Comparison of ENCODE assay signal across 13 cellular contexts in the genomic region with DNA sequence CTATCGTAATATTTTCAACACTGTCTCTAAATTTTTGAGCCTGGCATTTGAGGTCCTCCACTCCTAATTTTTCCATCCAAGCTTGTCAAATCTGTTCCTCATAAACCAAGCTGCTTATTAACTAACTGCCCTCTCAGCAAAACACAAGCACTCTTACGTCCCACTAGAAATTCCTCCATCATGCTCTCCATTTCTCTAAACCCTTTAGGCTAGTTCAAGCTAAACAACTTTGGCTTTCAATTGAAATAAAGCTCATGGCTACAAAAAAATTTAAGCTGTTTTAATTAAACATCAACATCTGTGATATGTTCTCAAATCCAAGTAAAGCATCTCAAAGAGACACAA. TPM values are rescaled to one million over a fixed set of nuclear protein-coding genes. Genes with fewer than 3 reads are reported as not detected.
DNase-seq lines count a peak whose midpoint lies in the region; ATAC-seq, FAIRE-seq and TF ChIP-seq lines count a peak whose summit lies in the region.
"Had no signal": no experiment of that assay in that cellular context is flagged by ENCODE, and none has a peak within 500 bp of the region (broad histone marks: within the 10 kb centered on the region; RNA-seq: fewer than 3 reads in every experiment).

No MANE protein-coding gene starts in this region.

- WGBS in A549 (ENCODE audit: missing lambda C conversion rate): 35% methylated on average over 2 of the region's 2 CpGs

- DNase-seq in A549 (ENCODE audit: low read depth in 1 of 2, low spot score in 1 of 2) (no peak), memory B cell (ENCODE audit: low spot score in 2 of 2) (no peak), H54 (ENCODE audit: insufficient read length, low spot score) (no peak)
- no peak for DNase-seq in CD8-positive, alpha-beta T cell
- DNase-seq: dorsolateral prefrontal cortex, NCI-H2171, pancreas, Right ventricle myocardium superior had no signal

- no peaks in the 10 kb centered on the region for H3K9me3 ChIP-seq in A549
- no peaks in the 10 kb centered on the region for H3K9me3 ChIP-seq in CD8-positive, alpha-beta T cell (ENCODE audit: low read length)
- H3K9me3 ChIP-seq: pancreas had no signal

- H3K27ac Mint-ChIP-seq in CD8-positive, alpha-beta T cell: peak overlapping the region; percentile 85
- H3K27ac Mint-ChIP-seq in activated T-helper 17 cell treated with anti-CD3 and anti-CD28 coated beads, Interleukin-2, amount 50 U/mL, for 72 hours: peak overlapping the region; percentile 70
- peak overlapping the region; percentile 7 for H3K27ac Mint-ChIP-seq in memory B cell

- H3K4me2 ChIP-seq in A549: peak overlapping the region; percentile 61

- peak; percentile 43 for FAIRE-seq in A549 (lab: Jason Lieb, UNC)
- FAIRE-seq in H54 (lab: Jason Lieb, UNC): no peak
- FAIRE-seq: GM18507 had no signal

- peaks cover 13% of the 10 kb centered on the region for H3K4me1 Mint-ChIP-seq in CD8-positive, alpha-beta T cell (ENCODE audit: low read depth)
- peaks cover 32% of the 10 kb centered on the region for H3K4me1 Mint-ChIP-seq in activated T-helper 17 cell treated with anti-CD3 and anti-CD28 coated beads, Interleukin-2, amount 50 U/mL, for 72 hours
- peaks cover 2% of the 10 kb centered on the region for H3K4me1 Mint-ChIP-seq in memory B cell

- ATAC-seq in A549 (peak; percentile 13 to 24; a peak in 4 of 6 replicates), memory B cell (ENCODE audit: low read depth) (no peak), GM18505 (IDR thresholded peaks at IDR 0.05; ENCODE audit: unreplicated experiment) (no peak), HG02763 (IDR thresholded peaks at IDR 0.05; ENCODE audit: unreplicated experiment) (no peak), HG03378 (IDR thresholded peaks at IDR 0.05; ENCODE audit: unreplicated experiment) (no peak)
- ATAC-seq in CD8-positive, alpha-beta T cell: no peak
- ATAC-seq in activated T-helper 17 cell treated with anti-CD3 and anti-CD28 coated beads, Interleukin-2, amount 50 U/mL, for 72 hours (replicated peaks): no peak

- POLR2A ChIA-PET in A549 (lab: Yijun Ruan, JAX): interaction anchor here (1.2 kb wide), 1 partner anchor 44 kb away, joined by 4 read pairs; no protein-coding TSS in a partner anchor
- POLR2A ChIA-PET in CD8-positive, alpha-beta T cell (lab: Charles Lee): interaction anchor here (1.4 kb wide), 1 partner anchor 12 kb away, joined by 3 read pairs; no protein-coding TSS in a partner anchor

- peaks cover 70% of the 10 kb centered on the region for H3K36me3 Mint-ChIP-seq in CD8-positive, alpha-beta T cell
- H3K36me3 Mint-ChIP-seq in activated T-helper 17 cell treated with anti-CD3 and anti-CD28 coated beads, Interleukin-2, amount 50 U/mL, for 72 hours (ENCODE audit: low read depth): peaks cover 90% of the 10 kb centered on the region
- peaks cover 21% of the 10 kb centered on the region for H3K36me3 Mint-ChIP-seq in memory B cell

- H3K27me3 ChIP-seq in CD8-positive, alpha-beta T cell (ENCODE audit: insufficient read depth, low read length): no peaks in the 10 kb centered on the region
- H3K27me3 ChIP-seq: dorsolateral prefrontal cortex, pancreas had no signal

- no peak for TF ChIP-seq RAD21 in A549 (conservative IDR thresholded peaks at IDR 0.05 in 1 of 2, IDR thresholded peaks at IDR 0.05 in 1 of 2)

- no peak for TF ChIP-seq CTCF in A549 (IDR thresholded peaks at IDR 0.05)
- TF ChIP-seq CTCF in CD8-positive, alpha-beta T cell (IDR thresholded peaks at IDR 0.05): no peak

- TF ChIP-seq POLR2A in A549 (IDR thresholded peaks at IDR 0.05; ENCODE audit: low read length): no peak
- TF ChIP-seq POLR2A in H54 (IDR thresholded peaks at IDR 0.05; ENCODE audit: low read depth, low read length): no peak
- TF ChIP-seq POLR2A in GM18505 (IDR thresholded peaks at IDR 0.05; ENCODE audit: borderline replicate concordance, extremely low read depth, insufficient read depth, insufficient read length): no peak

- CTCF ChIA-PET in A549 (lab: Yijun Ruan, JAX): interaction anchor here (0.8 to 2.4 kb wide), 10 partner anchors 12 to 824 kb away, joined by 3 to 8 read pairs (median 4); no protein-coding TSS in a partner anchor
- CTCF ChIA-PET in CD8-positive, alpha-beta T cell (lab: Charles Lee): interaction anchor here (0.6 to 1.6 kb wide), 4 partner anchors 11 to 153 kb away, joined by 3 to 6 read pairs (median 4); no protein-coding TSS in a partner anchor

- H3K36me3 ChIP-seq in CD8-positive, alpha-beta T cell (ENCODE audit: insufficient read depth, low read length): peaks cover 13% of the 10 kb centered on the region

- TF ChIP-seq EP300 in A549 (IDR thresholded peaks at IDR 0.05): no peak

- intact Hi-C loops in CD8-positive, alpha-beta T cell (cut with DNase I, micrococcal nuclease): no loop called here

- no peak overlapping the region for H3K4me3 ChIP-seq in A549
- no peak overlapping the region for H3K4me3 ChIP-seq in CD8-positive, alpha-beta T cell (ENCODE audit: low read depth, low read length)
- H3K4me3 ChIP-seq: dorsolateral prefrontal cortex, pancreas had no signal

- no peaks in the 10 kb centered on the region for H3K9me3 Mint-ChIP-seq in CD8-positive, alpha-beta T cell
- H3K9me3 Mint-ChIP-seq in activated T-helper 17 cell treated with anti-CD3 and anti-CD28 coated beads, Interleukin-2, amount 50 U/mL, for 72 hours: no peaks in the 10 kb centered on the region
- no peaks in the 10 kb centered on the region for H3K9me3 Mint-ChIP-seq in memory B cell

- H3K4me3 Mint-ChIP-seq in CD8-positive, alpha-beta T cell: no peak overlapping the region
- H3K4me3 Mint-ChIP-seq in activated T-helper 17 cell treated with anti-CD3 and anti-CD28 coated beads, Interleukin-2, amount 50 U/mL, for 72 hours: peak overlapping the region; percentile 40
- H3K4me3 Mint-ChIP-seq in memory B cell: no peak overlapping the region

- no peaks in the 10 kb centered on the region for H3K27me3 Mint-ChIP-seq in CD8-positive, alpha-beta T cell (ENCODE audit: low read depth)
- no peaks in the 10 kb centered on the region for H3K27me3 Mint-ChIP-seq in activated T-helper 17 cell treated with anti-CD3 and anti-CD28 coated beads, Interleukin-2, amount 50 U/mL, for 72 hours
- H3K27me3 Mint-ChIP-seq in memory B cell: no peaks in the 10 kb centered on the region

- H3K4me1 ChIP-seq in A549: peaks cover 72% of the 10 kb centered on the region
- no peaks in the 10 kb centered on the region for H3K4me1 ChIP-seq in CD8-positive, alpha-beta T cell (ENCODE audit: insufficient read depth, low read length)
- H3K4me1 ChIP-seq: pancreas had no signal

- H3K27ac ChIP-seq in A549: peak overlapping the region; percentile 52 to 82
- no peak overlapping the region for H3K27ac ChIP-seq in CD8-positive, alpha-beta T cell (ENCODE audit: low read depth, low read length)
- H3K27ac ChIP-seq: pancreas had no signal

TF ChIP-seq in A549, 52 proteins besides CTCF, POLR2A, EP300 and RAD21:
- TF ChIP-seq EHMT2 (IDR thresholded peaks at IDR 0.05; ENCODE audit: low read depth) (no peak), MAFK (IDR thresholded peaks at IDR 0.05; ENCODE audit: partially characterized antibody) (peak; percentile 82)

RNA-seq across cellular contexts. Expression of a gene that starts 45.7 kb away (rescaled TPM):
- 122 and 147 TPM in 2 replicates for polyA plus RNA-seq in A549 (2011; rRNA removed)
- polyA plus RNA-seq in A549 (2012; cell fraction: cytosol; rRNA removed): 38.4 and 45.0 TPM in 2 replicates
- 20.9 and 43.9 TPM in 2 replicates for polyA plus RNA-seq in A549 (2012; cell fraction: nucleus; rRNA removed)
- polyA plus RNA-seq in A549 (2017; fragmentation: RNase III; extraction: RNeasy Plus Mini Kit Qiagen cat#74134 plus additional on column Dnase treatment): 120 to 146 TPM (median 137 TPM) in 3 replicates
- polyA minus RNA-seq in A549 (2011; rRNA and poly(A)+ RNA removed): 82.2 and 83.3 TPM in 2 replicates
- 10 to 100 TPM; 62.0 to 72.8 TPM for total RNA-seq in CD8-positive, alpha-beta T cell
- 100 to 1,000 TPM in 1 of 2 donors, 10 to 100 TPM in 1; 88.3 to 111 TPM for total RNA-seq in activated T-helper 17 cell treated with anti-CD3 and anti-CD28 coated beads, Interleukin-2, amount 50 U/mL, for 72 hours

Comparison
In these comparisons a context has a peak if more than half of its experiments do, and no peak if none do; other contexts are left out.
1. ATAC-seq: peak in A549 (2 of 2); none in CD8-positive, alpha-beta T cell (single experiment), activated T-helper 17 cell treated with anti-CD3 and anti-CD28 coated beads, Interleukin-2, amount 50 U/mL, for 72 hours (single experiment), memory B cell (single experiment), GM18505 (single experiment), HG02763 (single experiment) and HG03378 (single experiment).
2. H3K27ac Mint-ChIP-seq: peak in every context shown above with its lines; median percentile 85 in CD8-positive, alpha-beta T cell; 70 in activated T-helper 17 cell treated with anti-CD3 and anti-CD28 coated beads, Interleukin-2, amount 50 U/mL, for 72 hours; 7 in memory B cell.